In genomic region chr5:12615141-12615820, GRCh38 we compare ENCODE assay signal across 1 cellular context.
A peak's percentile ranks its signal among the peaks of the same experiment; 100 is the strongest.
TF ChIP-seq lines count a peak whose summit lies in the region.

No MANE protein-coding gene starts in this region.

TF ChIP-seq in K562, 482 proteins besides CTCF, POLR2A, EP300 and RAD21 (continued from another document and continues in another):
- TF ChIP-seq MLLT1 (IDR thresholded peaks at IDR 0.05), result peak in 1 of 2 experiments; percentile 97; a peak in 2 of 4 replicates
- TF ChIP-seq KDM1A (IDR thresholded peaks at IDR 0.05), result 0 out of 4 replicates have a peak, but pooled peaks have one; percentile 8 to 29
- TF ChIP-seq ZNF431 (CRISPR knock-in tag; IDR thresholded peaks at IDR 0.05), result no peak
- TF ChIP-seq NUFIP1 (IDR thresholded peaks at IDR 0.05; ENCODE audit: partially characterized antibody), result no peak
- TF ChIP-seq ZBTB17 (CRISPR knock-in tag; IDR thresholded peaks at IDR 0.05), result 0 out of 2 replicates have a peak, but pooled peaks have one; percentile 65
- TF ChIP-seq ZNF140 (CRISPR knock-in tag; IDR thresholded peaks at IDR 0.05), result no peak
- no peak; the same call in 1 of the 2 replicates for TF ChIP-seq RUNX1 (IDR thresholded peaks at IDR 0.05; ENCODE audit: low read depth)
- TF ChIP-seq HEY1 (CRISPR knock-in tag; IDR thresholded peaks at IDR 0.05; ENCODE audit: borderline replicate concordance), result 0 out of 2 replicates have a peak, but pooled peaks have one; percentile 39
- TF ChIP-seq BRD9 (IDR thresholded peaks at IDR 0.05; ENCODE audit: low read depth, partially characterized antibody), result peak; percentile 48
- TF ChIP-seq ARID3B (CRISPR knock-in tag; IDR thresholded peaks at IDR 0.05; ENCODE audit: borderline replicate concordance), result no peak
- TF ChIP-seq NFATC3 (IDR thresholded peaks at IDR 0.05), result no peak
- TF ChIP-seq HNRNPUL1 (IDR thresholded peaks at IDR 0.05; ENCODE audit: low read length), result no peak
- no peak for TF ChIP-seq BACH1 (tag; IDR thresholded peaks at IDR 0.05)
- no peak for TF ChIP-seq NFXL1 (CRISPR knock-in tag; IDR thresholded peaks at IDR 0.05)
- TF ChIP-seq, protein P1, sequence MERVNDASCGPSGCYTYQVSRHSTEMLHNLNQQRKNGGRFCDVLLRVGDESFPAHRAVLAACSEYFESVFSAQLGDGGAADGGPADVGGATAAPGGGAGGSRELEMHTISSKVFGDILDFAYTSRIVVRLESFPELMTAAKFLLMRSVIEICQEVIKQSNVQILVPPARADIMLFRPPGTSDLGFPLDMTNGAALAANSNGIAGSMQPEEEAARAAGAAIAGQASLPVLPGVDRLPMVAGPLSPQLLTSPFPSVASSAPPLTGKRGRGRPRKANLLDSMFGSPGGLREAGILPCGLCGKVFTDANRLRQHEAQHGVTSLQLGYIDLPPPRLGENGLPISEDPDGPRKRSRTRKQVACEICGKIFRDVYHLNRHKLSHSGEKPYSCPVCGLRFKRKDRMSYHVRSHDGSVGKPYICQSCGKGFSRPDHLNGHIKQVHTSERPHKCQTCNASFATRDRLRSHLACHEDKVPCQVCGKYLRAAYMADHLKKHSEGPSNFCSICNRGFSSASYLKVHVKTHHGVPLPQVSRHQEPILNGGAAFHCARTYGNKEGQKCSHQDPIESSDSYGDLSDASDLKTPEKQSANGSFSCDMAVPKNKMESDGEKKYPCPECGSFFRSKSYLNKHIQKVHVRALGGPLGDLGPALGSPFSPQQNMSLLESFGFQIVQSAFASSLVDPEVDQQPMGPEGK (CRISPR knock-in tag; IDR thresholded peaks at IDR 0.05; ENCODE audit: borderline replicate concordance), result no peak
- no peak for TF ChIP-seq ZC3H4 (CRISPR knock-in tag; IDR thresholded peaks at IDR 0.05; ENCODE audit: borderline replicate concordance)
- TF ChIP-seq ZFP36 (IDR thresholded peaks at IDR 0.05; ENCODE audit: low read depth, low read length, partially characterized antibody), result no peak
- TF ChIP-seq ZBTB1 (CRISPR knock-in tag; IDR thresholded peaks at IDR 0.05; ENCODE audit: borderline replicate concordance, low read depth), result no peak
- TF ChIP-seq ZNF239 (CRISPR knock-in tag; IDR thresholded peaks at IDR 0.05), result no peak
- no peak for TF ChIP-seq RNF219 (CRISPR knock-in tag; IDR thresholded peaks at IDR 0.05)
- no peak for TF ChIP-seq GTF2A2 (tag; IDR thresholded peaks at IDR 0.05)
- no peak for TF ChIP-seq NFIX (CRISPR knock-in tag; IDR thresholded peaks at IDR 0.05; ENCODE audit: low read depth)
- 0 out of 2 replicates have a peak, but pooled peaks have one; percentile 12 for TF ChIP-seq MAFG (tag; conservative IDR thresholded peaks at IDR 0.05)
- TF ChIP-seq KAT2B (IDR thresholded peaks at IDR 0.05; ENCODE audit: low read depth, low read length), result no peak
- peak; percentile 69 for TF ChIP-seq FOXM1 (IDR thresholded peaks at IDR 0.05; ENCODE audit: low read depth)
- no peak for TF ChIP-seq FOXM1 (CRISPR knock-in tag; IDR thresholded peaks at IDR 0.05; ENCODE audit: low read depth)
- TF ChIP-seq KDM2B (CRISPR knock-in tag; IDR thresholded peaks at IDR 0.05), result no peak
- TF ChIP-seq JUN (IDR thresholded peaks at IDR 0.05; ENCODE audit: borderline replicate concordance, low read depth, low read length), result peak; percentile 42; the same call in 1 of the 2 replicates
- no peak for TF ChIP-seq JUN (CRISPR knock-in tag; IDR thresholded peaks at IDR 0.05; ENCODE audit: borderline replicate concordance)
- no peak for TF ChIP-seq FUS (optimal IDR thresholded peaks at IDR 0.05; ENCODE audit: low read depth, low read length)
- TF ChIP-seq, protein P2, sequence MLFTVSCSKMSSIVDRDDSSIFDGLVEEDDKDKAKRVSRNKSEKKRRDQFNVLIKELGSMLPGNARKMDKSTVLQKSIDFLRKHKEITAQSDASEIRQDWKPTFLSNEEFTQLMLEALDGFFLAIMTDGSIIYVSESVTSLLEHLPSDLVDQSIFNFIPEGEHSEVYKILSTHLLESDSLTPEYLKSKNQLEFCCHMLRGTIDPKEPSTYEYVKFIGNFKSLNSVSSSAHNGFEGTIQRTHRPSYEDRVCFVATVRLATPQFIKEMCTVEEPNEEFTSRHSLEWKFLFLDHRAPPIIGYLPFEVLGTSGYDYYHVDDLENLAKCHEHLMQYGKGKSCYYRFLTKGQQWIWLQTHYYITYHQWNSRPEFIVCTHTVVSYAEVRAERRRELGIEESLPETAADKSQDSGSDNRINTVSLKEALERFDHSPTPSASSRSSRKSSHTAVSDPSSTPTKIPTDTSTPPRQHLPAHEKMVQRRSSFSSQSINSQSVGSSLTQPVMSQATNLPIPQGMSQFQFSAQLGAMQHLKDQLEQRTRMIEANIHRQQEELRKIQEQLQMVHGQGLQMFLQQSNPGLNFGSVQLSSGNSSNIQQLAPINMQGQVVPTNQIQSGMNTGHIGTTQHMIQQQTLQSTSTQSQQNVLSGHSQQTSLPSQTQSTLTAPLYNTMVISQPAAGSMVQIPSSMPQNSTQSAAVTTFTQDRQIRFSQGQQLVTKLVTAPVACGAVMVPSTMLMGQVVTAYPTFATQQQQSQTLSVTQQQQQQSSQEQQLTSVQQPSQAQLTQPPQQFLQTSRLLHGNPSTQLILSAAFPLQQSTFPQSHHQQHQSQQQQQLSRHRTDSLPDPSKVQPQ (CRISPR knock-in tag; IDR thresholded peaks at IDR 0.05; ENCODE audit: borderline replicate concordance), result no peak
- TF ChIP-seq POLR2AphosphoS5 (IDR thresholded peaks at IDR 0.05; ENCODE audit: control insufficient read depth, insufficient read depth, low read depth, low read length), result peak; percentile 45; the same call in 1 of the 2 replicates
- TF ChIP-seq RFX5 (IDR thresholded peaks at IDR 0.05; ENCODE audit: low read depth, low read length), result no peak
- no peak for TF ChIP-seq RB1 (IDR thresholded peaks at IDR 0.05; ENCODE audit: low read depth)
- TF ChIP-seq RBM17 (IDR thresholded peaks at IDR 0.05; ENCODE audit: borderline replicate concordance, low read depth, low read length), result no peak
- TF ChIP-seq, protein P3, sequence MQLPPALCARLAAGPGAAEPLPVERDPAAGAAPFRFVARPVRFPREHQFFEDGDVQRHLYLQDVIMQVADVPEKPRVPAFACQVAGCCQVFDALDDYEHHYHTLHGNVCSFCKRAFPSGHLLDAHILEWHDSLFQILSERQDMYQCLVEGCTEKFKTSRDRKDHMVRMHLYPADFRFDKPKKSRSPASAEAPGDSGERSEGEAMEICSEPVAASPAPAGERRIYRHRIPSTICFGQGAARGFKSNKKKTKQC (CRISPR knock-in tag; IDR thresholded peaks at IDR 0.05), result no peak
- TF ChIP-seq, protein P4, sequence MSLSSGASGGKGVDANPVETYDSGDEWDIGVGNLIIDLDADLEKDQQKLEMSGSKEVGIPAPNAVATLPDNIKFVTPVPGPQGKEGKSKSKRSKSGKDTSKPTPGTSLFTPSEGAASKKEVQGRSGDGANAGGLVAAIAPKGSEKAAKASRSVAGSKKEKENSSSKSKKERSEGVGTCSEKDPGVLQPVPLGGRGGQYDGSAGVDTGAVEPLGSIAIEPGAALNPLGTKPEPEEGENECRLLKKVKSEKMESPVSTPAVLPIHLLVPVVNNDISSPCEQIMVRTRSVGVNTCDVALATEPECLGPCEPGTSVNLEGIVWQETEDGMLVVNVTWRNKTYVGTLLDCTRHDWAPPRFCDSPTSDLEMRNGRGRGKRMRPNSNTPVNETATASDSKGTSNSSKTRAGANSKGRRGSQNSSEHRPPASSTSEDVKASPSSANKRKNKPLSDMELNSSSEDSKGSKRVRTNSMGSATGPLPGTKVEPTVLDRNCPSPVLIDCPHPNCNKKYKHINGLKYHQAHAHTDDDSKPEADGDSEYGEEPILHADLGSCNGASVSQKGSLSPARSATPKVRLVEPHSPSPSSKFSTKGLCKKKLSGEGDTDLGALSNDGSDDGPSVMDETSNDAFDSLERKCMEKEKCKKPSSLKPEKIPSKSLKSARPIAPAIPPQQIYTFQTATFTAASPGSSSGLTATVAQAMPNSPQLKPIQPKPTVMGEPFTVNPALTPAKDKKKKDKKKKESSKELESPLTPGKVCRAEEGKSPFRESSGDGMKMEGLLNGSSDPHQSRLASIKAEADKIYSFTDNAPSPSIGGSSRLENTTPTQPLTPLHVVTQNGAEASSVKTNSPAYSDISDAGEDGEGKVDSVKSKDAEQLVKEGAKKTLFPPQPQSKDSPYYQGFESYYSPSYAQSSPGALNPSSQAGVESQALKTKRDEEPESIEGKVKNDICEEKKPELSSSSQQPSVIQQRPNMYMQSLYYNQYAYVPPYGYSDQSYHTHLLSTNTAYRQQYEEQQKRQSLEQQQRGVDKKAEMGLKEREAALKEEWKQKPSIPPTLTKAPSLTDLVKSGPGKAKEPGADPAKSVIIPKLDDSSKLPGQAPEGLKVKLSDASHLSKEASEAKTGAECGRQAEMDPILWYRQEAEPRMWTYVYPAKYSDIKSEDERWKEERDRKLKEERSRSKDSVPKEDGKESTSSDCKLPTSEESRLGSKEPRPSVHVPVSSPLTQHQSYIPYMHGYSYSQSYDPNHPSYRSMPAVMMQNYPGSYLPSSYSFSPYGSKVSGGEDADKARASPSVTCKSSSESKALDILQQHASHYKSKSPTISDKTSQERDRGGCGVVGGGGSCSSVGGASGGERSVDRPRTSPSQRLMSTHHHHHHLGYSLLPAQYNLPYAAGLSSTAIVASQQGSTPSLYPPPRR (CRISPR knock-in tag; IDR thresholded peaks at IDR 0.05; ENCODE audit: borderline replicate concordance), result no peak
- TF ChIP-seq, protein P5, sequence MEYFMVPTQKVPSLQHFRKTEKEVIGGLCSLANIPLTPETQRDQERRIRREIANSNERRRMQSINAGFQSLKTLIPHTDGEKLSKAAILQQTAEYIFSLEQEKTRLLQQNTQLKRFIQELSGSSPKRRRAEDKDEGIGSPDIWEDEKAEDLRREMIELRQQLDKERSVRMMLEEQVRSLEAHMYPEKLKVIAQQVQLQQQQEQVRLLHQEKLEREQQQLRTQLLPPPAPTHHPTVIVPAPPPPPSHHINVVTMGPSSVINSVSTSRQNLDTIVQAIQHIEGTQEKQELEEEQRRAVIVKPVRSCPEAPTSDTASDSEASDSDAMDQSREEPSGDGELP (CRISPR knock-in tag; IDR thresholded peaks at IDR 0.05; ENCODE audit: borderline replicate concordance), result no peak
- peak; percentile 49; the same call in 1 of the 2 replicates for TF ChIP-seq ATF7 (IDR thresholded peaks at IDR 0.05)
- no peak for TF ChIP-seq SMAD3 (CRISPR knock-in tag; conservative IDR thresholded peaks at IDR 0.05)
- no peak for TF ChIP-seq SUPT5H (IDR thresholded peaks at IDR 0.05)
- TF ChIP-seq, protein P6, sequence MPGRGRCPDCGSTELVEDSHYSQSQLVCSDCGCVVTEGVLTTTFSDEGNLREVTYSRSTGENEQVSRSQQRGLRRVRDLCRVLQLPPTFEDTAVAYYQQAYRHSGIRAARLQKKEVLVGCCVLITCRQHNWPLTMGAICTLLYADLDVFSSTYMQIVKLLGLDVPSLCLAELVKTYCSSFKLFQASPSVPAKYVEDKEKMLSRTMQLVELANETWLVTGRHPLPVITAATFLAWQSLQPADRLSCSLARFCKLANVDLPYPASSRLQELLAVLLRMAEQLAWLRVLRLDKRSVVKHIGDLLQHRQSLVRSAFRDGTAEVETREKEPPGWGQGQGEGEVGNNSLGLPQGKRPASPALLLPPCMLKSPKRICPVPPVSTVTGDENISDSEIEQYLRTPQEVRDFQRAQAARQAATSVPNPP (IDR thresholded peaks at IDR 0.05; ENCODE audit: borderline replicate concordance, insufficient read depth, insufficient read length), result no peak
- TF ChIP-seq XRCC4 (IDR thresholded peaks at IDR 0.05; ENCODE audit: extremely low read depth, insufficient read depth, insufficient read length), result no peak
- peak; percentile 90 for TF ChIP-seq CBFA2T3 (IDR thresholded peaks at IDR 0.05)
- TF ChIP-seq HDGF (IDR thresholded peaks at IDR 0.05), result no peak
- TF ChIP-seq TCFL5 (CRISPR knock-in tag; conservative IDR thresholded peaks at IDR 0.05), result no peak
- no peak for TF ChIP-seq ZC3H8 (IDR thresholded peaks at IDR 0.05)
- TF ChIP-seq SMC3 (conservative IDR thresholded peaks at IDR 0.05; ENCODE audit: insufficient read depth, low read depth, low read length), result no peak
